ENCODE assay signal across 1 cellular context in genomic region chr9:105667867-105668266, GRCh38.
A peak's percentile ranks its signal among the peaks of the same experiment; 100 is the strongest.
TF ChIP-seq lines count a peak whose summit lies in the region.

No MANE protein-coding gene starts in this region.

TF ChIP-seq in K562, 482 proteins besides CTCF, POLR2A, EP300 and RAD21:
- TF ChIP-seq AFF4 (CRISPR knock-in tag; IDR thresholded peaks at IDR 0.05): no peak
- TF ChIP-seq KDM1A (IDR thresholded peaks at IDR 0.05): peak; percentile 72 to 87; a peak in 3 of 4 replicates
- TF ChIP-seq ZFP30 (CRISPR knock-in tag; IDR thresholded peaks at IDR 0.05; ENCODE audit: borderline replicate concordance): no peak
